In genomic region chr2:46488389-46488788, GRCh38 we compare ENCODE assay signal across 1 cellular context.
TF ChIP-seq lines count a peak whose summit lies in the region.

No MANE protein-coding gene starts in this region.

TF ChIP-seq in WTC11, 78 proteins besides CTCF, POLR2A, EP300 and RAD21 (continued from another document):
- TF ChIP-seq ARID4B (CRISPR knock-in tag; IDR thresholded peaks at IDR 0.05; ENCODE audit: borderline replicate concordance) (no peak), FOXP4 (CRISPR knock-in tag; IDR thresholded peaks at IDR 0.05) (no peak), ZSCAN18 (CRISPR knock-in tag; IDR thresholded peaks at IDR 0.05) (no peak), ZNF317 (CRISPR knock-in tag; IDR thresholded peaks at IDR 0.05; ENCODE audit: borderline replicate concordance, low read depth) (no peak), ATF2 (CRISPR knock-in tag; IDR thresholded peaks at IDR 0.05; ENCODE audit: borderline replicate concordance, low read depth) (no peak), ELF4 (CRISPR knock-in tag; IDR thresholded peaks at IDR 0.05; ENCODE audit: low read depth) (no peak)
TF ChIP-seq in WTC11: peak in this region for 0.
